Comparison of ENCODE assay signal across 1 cellular context in genomic region chr21:34817821-34818662, GRCh38.
TF ChIP-seq lines count a peak whose summit lies in the region.

No MANE protein-coding gene starts in this region.

TF ChIP-seq in HepG2, 621 proteins besides CTCF, POLR2A, EP300 and RAD21 (continued from another document and continues in another):
- TF ChIP-seq ZHX2 (IDR thresholded peaks at IDR 0.05; ENCODE audit: low read depth) = no peak
- TF ChIP-seq ZHX2 (CRISPR knock-in tag; IDR thresholded peaks at IDR 0.05; ENCODE audit: borderline replicate concordance) = no peak
- no peak for TF ChIP-seq ZBED4 (CRISPR knock-in tag; IDR thresholded peaks at IDR 0.05; ENCODE audit: borderline replicate concordance)
- peak; percentile 76; the same call in 1 of the 2 replicates for TF ChIP-seq RXRB (CRISPR knock-in tag; IDR thresholded peaks at IDR 0.05; ENCODE audit: borderline replicate concordance)
- no peak for TF ChIP-seq SRSF9 (IDR thresholded peaks at IDR 0.05; ENCODE audit: borderline replicate concordance, insufficient read depth, low read depth, low read length, poor library complexity, severe bottlenecking)
- TF ChIP-seq ARID2 (CRISPR knock-in tag; IDR thresholded peaks at IDR 0.05; ENCODE audit: borderline replicate concordance) = no peak
- no peak for TF ChIP-seq KLF12 (CRISPR knock-in tag; IDR thresholded peaks at IDR 0.05; ENCODE audit: borderline replicate concordance)
- TF ChIP-seq ELF1 (CRISPR knock-in tag; IDR thresholded peaks at IDR 0.05) = no peak; the same call in 1 of the 2 replicates
- TF ChIP-seq ZNF740 (CRISPR knock-in tag; IDR thresholded peaks at IDR 0.05) = no peak
- TF ChIP-seq DMTF1 (CRISPR knock-in tag; IDR thresholded peaks at IDR 0.05) = no peak
- no peak for TF ChIP-seq CBX2 (IDR thresholded peaks at IDR 0.05; ENCODE audit: low read depth, low read length)
- no peak for TF ChIP-seq CBX2 (CRISPR knock-in tag; IDR thresholded peaks at IDR 0.05; ENCODE audit: low read depth)
- no peak for TF ChIP-seq ZHX1 (CRISPR knock-in tag; IDR thresholded peaks at IDR 0.05; ENCODE audit: low read depth)
- TF ChIP-seq ZBTB46 (CRISPR knock-in tag; IDR thresholded peaks at IDR 0.05; ENCODE audit: borderline replicate concordance) = no peak
- peak; percentile 71 for TF ChIP-seq ASH2L (IDR thresholded peaks at IDR 0.05; ENCODE audit: insufficient read length, low read depth, low read length)
- 0 out of 2 replicates have a peak, but pooled peaks have one; percentile 39 for TF ChIP-seq ZNF121 (CRISPR knock-in tag; IDR thresholded peaks at IDR 0.05)
- TF ChIP-seq KMT2A (CRISPR knock-in tag; IDR thresholded peaks at IDR 0.05) = peak; percentile 46
- TF ChIP-seq ZNF709 (CRISPR knock-in tag; IDR thresholded peaks at IDR 0.05) = 0 out of 2 replicates have a peak, but pooled peaks have one; percentile 34
- no peak for TF ChIP-seq MXD4 (CRISPR knock-in tag; IDR thresholded peaks at IDR 0.05)
- 0 out of 2 replicates have a peak, but pooled peaks have one; percentile 34 for TF ChIP-seq TAF1 (CRISPR knock-in tag; IDR thresholded peaks at IDR 0.05)
- no peak for TF ChIP-seq SOX6 (IDR thresholded peaks at IDR 0.05)
- TF ChIP-seq SOX6 (CRISPR knock-in tag; IDR thresholded peaks at IDR 0.05) = peak; percentile 53; the same call in 1 of the 2 replicates
- no peak; the same call in 1 of the 2 replicates for TF ChIP-seq ETV5 (CRISPR knock-in tag; IDR thresholded peaks at IDR 0.05; ENCODE audit: borderline replicate concordance)
- 0 out of 2 replicates have a peak, but pooled peaks have one; percentile 8 for TF ChIP-seq ZNF362 (CRISPR knock-in tag; IDR thresholded peaks at IDR 0.05; ENCODE audit: borderline replicate concordance)
- no peak for TF ChIP-seq ZBTB44 (CRISPR knock-in tag; IDR thresholded peaks at IDR 0.05)
- TF ChIP-seq CCDC6 (CRISPR knock-in tag; IDR thresholded peaks at IDR 0.05) = 0 out of 2 replicates have a peak, but pooled peaks have one; percentile 28
- no peak for TF ChIP-seq TRIM24 (CRISPR knock-in tag; IDR thresholded peaks at IDR 0.05)
- TF ChIP-seq ZNF777 (CRISPR knock-in tag; IDR thresholded peaks at IDR 0.05) = no peak
- TF ChIP-seq ELF4 (CRISPR knock-in tag; IDR thresholded peaks at IDR 0.05; ENCODE audit: borderline replicate concordance) = 0 out of 2 replicates have a peak, but pooled peaks have one; percentile 51
- TF ChIP-seq MIXL1 (CRISPR knock-in tag; IDR thresholded peaks at IDR 0.05) = no peak
- TF ChIP-seq ZNF317 (CRISPR knock-in tag; IDR thresholded peaks at IDR 0.05) = 0 out of 2 replicates have a peak, but pooled peaks have one; percentile 39
